ENCODE assay signal across 8 cellular contexts in genomic region chr13:102596147-102597028, GRCh38. TPM values are rescaled to one million over a fixed set of nuclear protein-coding genes. Genes with fewer than 3 reads are reported as not detected.
DNase-seq lines count a peak whose midpoint lies in the region; ATAC-seq and TF ChIP-seq lines count a peak whose summit lies in the region.

Gene TPP2, plus strand, starts transcription at chr13:102596986. Its CDS starts 53 bp downstream, at chr13:102597039.

- no peak for TF ChIP-seq CTCF in fibroblast of pulmonary artery (IDR thresholded peaks at IDR 0.05; ENCODE audit: low read length, missing control alignments)

- H3K9me3 Mint-ChIP-seq in natural killer cell treated with Interleukin-12 subunit alpha and Interleukin-12 subunit beta and Interleukin-15 and Interleukin-18, amount 100 ng/mL, for 72 hours, result no peaks in the 10 kb centered on the region

- H3K27me3 Mint-ChIP-seq in natural killer cell treated with Interleukin-12 subunit alpha and Interleukin-12 subunit beta and Interleukin-15 and Interleukin-18, amount 100 ng/mL, for 72 hours, result no peaks in the 10 kb centered on the region

- DNase-seq in ELF-1 (ENCODE audit: low read depth, low spot score) (peak; percentile 99), H7 (peak; percentile 98), M059J (ENCODE audit: low read depth) (peak; percentile 95), SHP77 (lab: John Stamatoyannopoulos, UW) (peak; percentile 99), fibroblast of pulmonary artery (ENCODE audit: low read depth) (peak; percentile 99)
- DNase-seq in activated effector memory CD4-positive, alpha-beta T cell treated with Interleukin-2 at 50 U/mL for 16 hours, result peak; percentile 96
- DNase-seq in natural killer cell treated with Interleukin-12 subunit alpha and Interleukin-12 subunit beta and Interleukin-15 and Interleukin-18, amount 100 ng/mL, for 72 hours (ENCODE audit: low spot score), result peak; percentile 99
- peak; percentile 98 for DNase-seq in stimulated activated naive CD8-positive, alpha-beta T cell treated with anti-CD3 and anti-CD28 coated beads, Interleukin-15, Interleukin-2, amounts not matched to agents 100 U/mL and 50 U/mL, for 24 hours

- H3K27ac Mint-ChIP-seq in natural killer cell treated with Interleukin-12 subunit alpha and Interleukin-12 subunit beta and Interleukin-15 and Interleukin-18, amount 100 ng/mL, for 72 hours, result peak within 1 kb of the TSS; percentile 99 to 100

- H3K36me3 ChIP-seq in H7 (replicated peaks; ENCODE audit: control insufficient read depth, insufficient read depth, low read length), result no peaks in the 10 kb centered on the region

- no peaks in the 10 kb centered on the region for H3K27me3 ChIP-seq in H7 (ENCODE audit: control insufficient read depth, insufficient read depth, low read length)

- H3K4me3 Mint-ChIP-seq in natural killer cell treated with Interleukin-12 subunit alpha and Interleukin-12 subunit beta and Interleukin-15 and Interleukin-18, amount 100 ng/mL, for 72 hours, result peak within 1 kb of the TSS; percentile 96

- peak; percentile 96 to 97 for ATAC-seq in natural killer cell treated with Interleukin-12 subunit alpha and Interleukin-12 subunit beta and Interleukin-15 and Interleukin-18, amount 100 ng/mL, for 72 hours
- ATAC-seq in stimulated activated naive CD8-positive, alpha-beta T cell treated with anti-CD3 and anti-CD28 coated beads, Interleukin-15, Interleukin-2, amounts not matched to agents 100 U/mL and 50 U/mL, for 24 hours, result peak; percentile 96

- peaks cover 6% of the 10 kb centered on the region for H3K36me3 Mint-ChIP-seq in natural killer cell treated with Interleukin-12 subunit alpha and Interleukin-12 subunit beta and Interleukin-15 and Interleukin-18, amount 100 ng/mL, for 72 hours

- H3K4me1 Mint-ChIP-seq in natural killer cell treated with Interleukin-12 subunit alpha and Interleukin-12 subunit beta and Interleukin-15 and Interleukin-18, amount 100 ng/mL, for 72 hours (ENCODE audit: low read depth in 2 of 2), result peaks cover 51 to 60% of the 10 kb centered on the region in 2 donors

- H3K4me3 ChIP-seq in H7 (ENCODE audit: insufficient read depth, low read depth, low read length) (peak within 1 kb of the TSS; percentile 93), fibroblast of pulmonary artery (replicated peaks; ENCODE audit: low read depth, low read length) (peak within 1 kb of the TSS; percentile 78)

RNA-seq across cellular contexts. Expression of gene TPP2, which starts in this region (rescaled TPM):
- 44.4 and 65.7 TPM in 2 replicates for total RNA-seq in H7 (2014; rRNA removed; shearing (Covaris generic))
- 27.2 and 34.4 TPM in 2 replicates for total RNA-seq in M059J (2014; rRNA removed; shearing (Covaris generic))
- 10 to 100 TPM; 60.2 to 99.3 TPM for total RNA-seq in natural killer cell treated with Interleukin-12 subunit alpha and Interleukin-12 subunit beta and Interleukin-15 and Interleukin-18, amount 100 ng/mL, for 72 hours

Comparison
In these comparisons a context has a peak if more than half of its experiments do, and no peak if none do; other contexts are left out.
1. Peak in every context shown above with its lines: DNase-seq, ATAC-seq and H3K4me3 ChIP-seq.